In the genomic region with DNA sequence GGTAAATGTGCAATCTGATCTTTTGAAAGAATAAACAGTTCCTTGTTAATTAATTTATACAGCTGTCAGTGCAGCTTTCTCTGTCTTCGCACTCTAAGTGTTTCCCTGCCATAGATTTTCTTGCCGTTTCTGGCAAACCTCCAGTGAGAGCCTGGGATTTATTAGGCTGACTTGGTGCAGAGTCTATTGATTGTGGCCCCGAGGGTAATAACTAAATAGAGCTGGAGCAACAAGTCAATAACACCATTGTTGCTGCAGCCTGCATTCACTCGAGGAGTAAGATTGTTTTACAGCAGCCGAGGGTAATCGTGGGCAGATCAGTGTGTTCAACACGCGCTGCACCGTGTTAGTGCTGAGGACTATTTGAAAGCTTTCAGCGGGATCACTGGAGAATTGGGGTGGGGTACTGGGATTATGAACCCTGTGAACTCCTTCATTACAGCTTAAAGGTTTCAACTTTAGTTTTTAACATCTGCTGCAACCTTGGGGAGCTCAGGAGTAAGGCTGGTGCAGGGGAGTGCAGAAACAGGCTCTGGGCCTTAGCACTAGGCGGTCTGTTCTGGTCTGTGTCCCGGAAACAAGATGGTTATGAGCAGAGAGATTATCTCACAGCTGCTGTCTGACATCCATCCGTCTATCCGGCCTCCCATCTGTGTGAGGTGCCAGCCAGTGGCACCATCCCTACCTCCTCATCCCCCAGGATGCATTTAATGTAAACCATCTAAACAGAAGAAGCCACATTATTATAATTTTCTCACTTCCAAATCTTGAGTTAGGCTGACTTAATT, we compare ENCODE assay signal across 1 cellular context.
TF ChIP-seq lines count a peak whose summit lies in the region.

No MANE protein-coding gene starts in this region.

TF ChIP-seq in HEK293, 187 proteins besides CTCF, POLR2A, EP300 and RAD21 (continued from another document and continues in another):
- TF ChIP-seq, protein P1, sequence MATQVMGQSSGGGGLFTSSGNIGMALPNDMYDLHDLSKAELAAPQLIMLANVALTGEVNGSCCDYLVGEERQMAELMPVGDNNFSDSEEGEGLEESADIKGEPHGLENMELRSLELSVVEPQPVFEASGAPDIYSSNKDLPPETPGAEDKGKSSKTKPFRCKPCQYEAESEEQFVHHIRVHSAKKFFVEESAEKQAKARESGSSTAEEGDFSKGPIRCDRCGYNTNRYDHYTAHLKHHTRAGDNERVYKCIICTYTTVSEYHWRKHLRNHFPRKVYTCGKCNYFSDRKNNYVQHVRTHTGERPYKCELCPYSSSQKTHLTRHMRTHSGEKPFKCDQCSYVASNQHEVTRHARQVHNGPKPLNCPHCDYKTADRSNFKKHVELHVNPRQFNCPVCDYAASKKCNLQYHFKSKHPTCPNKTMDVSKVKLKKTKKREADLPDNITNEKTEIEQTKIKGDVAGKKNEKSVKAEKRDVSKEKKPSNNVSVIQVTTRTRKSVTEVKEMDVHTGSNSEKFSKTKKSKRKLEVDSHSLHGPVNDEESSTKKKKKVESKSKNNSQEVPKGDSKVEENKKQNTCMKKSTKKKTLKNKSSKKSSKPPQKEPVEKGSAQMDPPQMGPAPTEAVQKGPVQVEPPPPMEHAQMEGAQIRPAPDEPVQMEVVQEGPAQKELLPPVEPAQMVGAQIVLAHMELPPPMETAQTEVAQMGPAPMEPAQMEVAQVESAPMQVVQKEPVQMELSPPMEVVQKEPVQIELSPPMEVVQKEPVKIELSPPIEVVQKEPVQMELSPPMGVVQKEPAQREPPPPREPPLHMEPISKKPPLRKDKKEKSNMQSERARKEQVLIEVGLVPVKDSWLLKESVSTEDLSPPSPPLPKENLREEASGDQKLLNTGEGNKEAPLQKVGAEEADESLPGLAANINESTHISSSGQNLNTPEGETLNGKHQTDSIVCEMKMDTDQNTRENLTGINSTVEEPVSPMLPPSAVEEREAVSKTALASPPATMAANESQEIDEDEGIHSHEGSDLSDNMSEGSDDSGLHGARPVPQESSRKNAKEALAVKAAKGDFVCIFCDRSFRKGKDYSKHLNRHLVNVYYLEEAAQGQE (tag by site-specific recombination; IDR thresholded peaks at IDR 0.05): no peak
- TF ChIP-seq ZNF37A (tag by site-specific recombination; IDR thresholded peaks at IDR 0.05) (no peak), ZNF23 (tag by site-specific recombination; IDR thresholded peaks at IDR 0.05; ENCODE audit: borderline replicate concordance) (no peak), ZIC2 (tag by site-specific recombination; IDR thresholded peaks at IDR 0.05) (no peak), ZNF416 (tag by site-specific recombination; IDR thresholded peaks at IDR 0.05) (no peak), ZNF639 (tag by site-specific recombination; IDR thresholded peaks at IDR 0.05) (no peak), ZNF518A (tag by site-specific recombination; conservative IDR thresholded peaks at IDR 0.05; ENCODE audit: low read depth) (no peak), ZNF366 (tag by site-specific recombination; conservative IDR thresholded peaks at IDR 0.05) (no peak), ZNF157 (tag by site-specific recombination; IDR thresholded peaks at IDR 0.05) (no peak), ZNF266 (tag by site-specific recombination; IDR thresholded peaks at IDR 0.05; ENCODE audit: low read depth) (no peak), ZNF626 (tag by site-specific recombination; IDR thresholded peaks at IDR 0.05) (no peak), ZNF16 (tag by site-specific recombination; IDR thresholded peaks at IDR 0.05; ENCODE audit: low read depth) (no peak), ZNF558 (tag by site-specific recombination; IDR thresholded peaks at IDR 0.05) (no peak), RBAK (tag by site-specific recombination; IDR thresholded peaks at IDR 0.05) (no peak), KLF16 (tag by site-specific recombination; IDR thresholded peaks at IDR 0.05) (no peak), ZNF214 (tag by site-specific recombination; IDR thresholded peaks at IDR 0.05; ENCODE audit: borderline replicate concordance) (no peak), ZBTB48 (tag by site-specific recombination; IDR thresholded peaks at IDR 0.05) (no peak), EGR2 (tag by site-specific recombination; IDR thresholded peaks at IDR 0.05; ENCODE audit: low read depth) (no peak), BCL11A (tag by site-specific recombination; IDR thresholded peaks at IDR 0.05; ENCODE audit: low read depth) (no peak), ZNF335 (tag by site-specific recombination; conservative IDR thresholded peaks at IDR 0.05) (no peak), ZNF274 (IDR thresholded peaks at IDR 0.05; ENCODE audit: low read length) (no peak), ZNF274 (tag by site-specific recombination; IDR thresholded peaks at IDR 0.05; ENCODE audit: borderline replicate concordance) (no peak), ZNF146 (tag by site-specific recombination; IDR thresholded peaks at IDR 0.05) (no peak), ZBTB21 (tag by site-specific recombination; IDR thresholded peaks at IDR 0.05) (no peak), HIC1 (tag by site-specific recombination; IDR thresholded peaks at IDR 0.05) (no peak), ZSCAN30 (tag by site-specific recombination; IDR thresholded peaks at IDR 0.05) (no peak), ZNF747 (tag by site-specific recombination; IDR thresholded peaks at IDR 0.05) (no peak), ZNF473 (tag by site-specific recombination; IDR thresholded peaks at IDR 0.05) (no peak), ZXDB (tag by site-specific recombination; IDR thresholded peaks at IDR 0.05) (peak; percentile 42; the same call in 1 of the 2 replicates), OSR2 (tag by site-specific recombination; IDR thresholded peaks at IDR 0.05) (peak; percentile 36; the same call in 1 of the 2 replicates), REPIN1 (tag by site-specific recombination; IDR thresholded peaks at IDR 0.05; ENCODE audit: low read depth) (no peak), ZNF138 (tag by site-specific recombination; IDR thresholded peaks at IDR 0.05; ENCODE audit: borderline replicate concordance) (no peak)
- TF ChIP-seq, protein P2, sequence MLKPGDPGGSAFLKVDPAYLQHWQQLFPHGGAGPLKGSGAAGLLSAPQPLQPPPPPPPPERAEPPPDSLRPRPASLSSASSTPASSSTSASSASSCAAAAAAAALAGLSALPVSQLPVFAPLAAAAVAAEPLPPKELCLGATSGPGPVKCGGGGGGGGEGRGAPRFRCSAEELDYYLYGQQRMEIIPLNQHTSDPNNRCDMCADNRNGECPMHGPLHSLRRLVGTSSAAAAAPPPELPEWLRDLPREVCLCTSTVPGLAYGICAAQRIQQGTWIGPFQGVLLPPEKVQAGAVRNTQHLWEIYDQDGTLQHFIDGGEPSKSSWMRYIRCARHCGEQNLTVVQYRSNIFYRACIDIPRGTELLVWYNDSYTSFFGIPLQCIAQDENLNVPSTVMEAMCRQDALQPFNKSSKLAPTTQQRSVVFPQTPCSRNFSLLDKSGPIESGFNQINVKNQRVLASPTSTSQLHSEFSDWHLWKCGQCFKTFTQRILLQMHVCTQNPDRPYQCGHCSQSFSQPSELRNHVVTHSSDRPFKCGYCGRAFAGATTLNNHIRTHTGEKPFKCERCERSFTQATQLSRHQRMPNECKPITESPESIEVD (tag by site-specific recombination; IDR thresholded peaks at IDR 0.05): peak; percentile 70
- TF ChIP-seq, protein P3, sequence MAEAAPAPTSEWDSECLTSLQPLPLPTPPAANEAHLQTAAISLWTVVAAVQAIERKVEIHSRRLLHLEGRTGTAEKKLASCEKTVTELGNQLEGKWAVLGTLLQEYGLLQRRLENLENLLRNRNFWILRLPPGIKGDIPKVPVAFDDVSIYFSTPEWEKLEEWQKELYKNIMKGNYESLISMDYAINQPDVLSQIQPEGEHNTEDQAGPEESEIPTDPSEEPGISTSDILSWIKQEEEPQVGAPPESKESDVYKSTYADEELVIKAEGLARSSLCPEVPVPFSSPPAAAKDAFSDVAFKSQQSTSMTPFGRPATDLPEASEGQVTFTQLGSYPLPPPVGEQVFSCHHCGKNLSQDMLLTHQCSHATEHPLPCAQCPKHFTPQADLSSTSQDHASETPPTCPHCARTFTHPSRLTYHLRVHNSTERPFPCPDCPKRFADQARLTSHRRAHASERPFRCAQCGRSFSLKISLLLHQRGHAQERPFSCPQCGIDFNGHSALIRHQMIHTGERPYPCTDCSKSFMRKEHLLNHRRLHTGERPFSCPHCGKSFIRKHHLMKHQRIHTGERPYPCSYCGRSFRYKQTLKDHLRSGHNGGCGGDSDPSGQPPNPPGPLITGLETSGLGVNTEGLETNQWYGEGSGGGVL (tag by site-specific recombination; IDR thresholded peaks at IDR 0.05): no peak
- TF ChIP-seq, protein P4, sequence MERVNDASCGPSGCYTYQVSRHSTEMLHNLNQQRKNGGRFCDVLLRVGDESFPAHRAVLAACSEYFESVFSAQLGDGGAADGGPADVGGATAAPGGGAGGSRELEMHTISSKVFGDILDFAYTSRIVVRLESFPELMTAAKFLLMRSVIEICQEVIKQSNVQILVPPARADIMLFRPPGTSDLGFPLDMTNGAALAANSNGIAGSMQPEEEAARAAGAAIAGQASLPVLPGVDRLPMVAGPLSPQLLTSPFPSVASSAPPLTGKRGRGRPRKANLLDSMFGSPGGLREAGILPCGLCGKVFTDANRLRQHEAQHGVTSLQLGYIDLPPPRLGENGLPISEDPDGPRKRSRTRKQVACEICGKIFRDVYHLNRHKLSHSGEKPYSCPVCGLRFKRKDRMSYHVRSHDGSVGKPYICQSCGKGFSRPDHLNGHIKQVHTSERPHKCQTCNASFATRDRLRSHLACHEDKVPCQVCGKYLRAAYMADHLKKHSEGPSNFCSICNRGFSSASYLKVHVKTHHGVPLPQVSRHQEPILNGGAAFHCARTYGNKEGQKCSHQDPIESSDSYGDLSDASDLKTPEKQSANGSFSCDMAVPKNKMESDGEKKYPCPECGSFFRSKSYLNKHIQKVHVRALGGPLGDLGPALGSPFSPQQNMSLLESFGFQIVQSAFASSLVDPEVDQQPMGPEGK (tag by site-specific recombination; IDR thresholded peaks at IDR 0.05): no peak
- TF ChIP-seq, protein P5, sequence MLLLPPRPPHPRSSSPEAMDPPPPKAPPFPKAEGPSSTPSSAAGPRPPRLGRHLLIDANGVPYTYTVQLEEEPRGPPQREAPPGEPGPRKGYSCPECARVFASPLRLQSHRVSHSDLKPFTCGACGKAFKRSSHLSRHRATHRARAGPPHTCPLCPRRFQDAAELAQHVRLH (tag by site-specific recombination; IDR thresholded peaks at IDR 0.05): 0 out of 2 replicates have a peak, but pooled peaks have one; percentile 37
